1 cellular context compared by ENCODE assay signal in the genomic region with DNA sequence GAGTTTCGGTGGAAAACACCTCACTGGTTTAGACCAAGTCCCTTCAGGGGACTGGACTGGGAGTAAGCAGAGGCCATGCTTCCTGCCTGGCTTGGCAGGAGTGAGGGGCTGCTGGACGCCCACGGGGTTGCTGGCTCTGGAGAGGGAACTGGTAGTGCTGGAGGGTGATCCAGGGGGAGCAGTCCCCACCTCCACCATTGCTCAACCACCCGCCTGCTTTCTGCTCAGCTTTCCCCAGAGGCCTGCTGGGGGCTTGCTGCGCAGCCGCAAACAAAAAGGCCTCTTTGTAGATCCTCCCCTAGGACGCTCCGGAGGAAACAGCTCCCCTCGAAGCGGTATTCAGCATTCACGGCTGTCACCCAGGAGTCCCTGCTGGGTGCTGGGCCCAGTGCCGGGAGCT.
TF ChIP-seq lines count a peak whose summit lies in the region.

No MANE protein-coding gene starts in this region.

TF ChIP-seq in GM12878, 131 proteins besides CTCF, POLR2A, EP300 and RAD21:
- TF ChIP-seq IRF4 (IDR thresholded peaks at IDR 0.05; ENCODE audit: low read depth, low read length), result no peak
- no peak for TF ChIP-seq MTA2 (IDR thresholded peaks at IDR 0.05; ENCODE audit: low read depth)
- no peak for TF ChIP-seq MTA3 (IDR thresholded peaks at IDR 0.05; ENCODE audit: borderline replicate concordance, low read length)
- TF ChIP-seq SMARCA5 (IDR thresholded peaks at IDR 0.05), result no peak
- no peak for TF ChIP-seq SIN3A (IDR thresholded peaks at IDR 0.05; ENCODE audit: low read depth, low read length)
- TF ChIP-seq, protein P1, sequence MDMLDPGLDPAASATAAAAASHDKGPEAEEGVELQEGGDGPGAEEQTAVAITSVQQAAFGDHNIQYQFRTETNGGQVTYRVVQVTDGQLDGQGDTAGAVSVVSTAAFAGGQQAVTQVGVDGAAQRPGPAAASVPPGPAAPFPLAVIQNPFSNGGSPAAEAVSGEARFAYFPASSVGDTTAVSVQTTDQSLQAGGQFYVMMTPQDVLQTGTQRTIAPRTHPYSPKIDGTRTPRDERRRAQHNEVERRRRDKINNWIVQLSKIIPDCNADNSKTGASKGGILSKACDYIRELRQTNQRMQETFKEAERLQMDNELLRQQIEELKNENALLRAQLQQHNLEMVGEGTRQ (IDR thresholded peaks at IDR 0.05; ENCODE audit: borderline replicate concordance, low read depth, low read length), result no peak
- TF ChIP-seq SIX5 (IDR thresholded peaks at IDR 0.05; ENCODE audit: low read depth, low read length, severe bottlenecking), result no peak
- TF ChIP-seq, protein P2, sequence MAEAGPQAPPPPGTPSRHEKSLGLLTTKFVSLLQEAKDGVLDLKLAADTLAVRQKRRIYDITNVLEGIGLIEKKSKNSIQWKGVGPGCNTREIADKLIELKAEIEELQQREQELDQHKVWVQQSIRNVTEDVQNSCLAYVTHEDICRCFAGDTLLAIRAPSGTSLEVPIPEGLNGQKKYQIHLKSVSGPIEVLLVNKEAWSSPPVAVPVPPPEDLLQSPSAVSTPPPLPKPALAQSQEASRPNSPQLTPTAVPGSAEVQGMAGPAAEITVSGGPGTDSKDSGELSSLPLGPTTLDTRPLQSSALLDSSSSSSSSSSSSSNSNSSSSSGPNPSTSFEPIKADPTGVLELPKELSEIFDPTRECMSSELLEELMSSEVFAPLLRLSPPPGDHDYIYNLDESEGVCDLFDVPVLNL (IDR thresholded peaks at IDR 0.05; ENCODE audit: low read depth, low read length), result no peak
TF ChIP-seq in GM12878: peak in this region for 0.
